ENCODE assay signal across 24 cellular contexts in the genomic region with DNA sequence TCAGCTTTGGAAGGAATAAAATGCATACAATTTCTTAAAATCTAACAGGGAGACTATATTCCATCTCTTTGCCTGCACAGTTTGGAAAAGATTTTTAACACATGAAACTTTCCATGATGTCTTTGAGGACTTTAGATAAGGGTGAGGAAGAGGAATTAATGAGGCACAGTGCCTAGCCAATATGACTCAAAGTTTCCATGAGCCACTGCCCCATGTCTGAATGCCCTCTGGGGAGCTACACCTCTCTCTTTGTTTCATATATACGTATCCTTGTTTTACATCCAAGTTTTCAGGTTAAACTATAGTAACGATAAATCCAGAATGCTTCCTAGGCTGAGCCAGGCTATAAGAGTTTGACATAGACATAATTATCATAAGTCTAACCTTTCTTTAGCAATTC.
"Had no signal": no experiment of that assay in that cellular context is flagged by ENCODE, and none has a peak within 500 bp of the region (broad histone marks: within the 10 kb centered on the region; RNA-seq: fewer than 3 reads in every experiment).

No MANE protein-coding gene starts in this region.

- DNase-seq: activated B cell treated with CpG ODN at 0.5 μM for 24 hours; activated CD4-positive, alpha-beta T cell treated with anti-CD3 and anti-CD28 coated beads for 4 hours; activated CD8-positive, alpha-beta T cell treated with anti-CD3 and anti-CD28 coated beads for 36 hours; activated naive CD4-positive, alpha-beta T cell treated with anti-CD3 and anti-CD28 coated beads for 36 hours; activated T-cell treated with anti-CD3 and anti-CD28 coated beads, Interleukin-2, amount 50 U/mL, for 24 hours; dermis blood vessel endothelial cell; effector memory CD4-positive, alpha-beta T cell; foreskin melanocyte; glutamatergic neuron; hypothalamus; kidney; left lung; mucosa of descending colon; naive B cell; stimulated activated CD4-positive, alpha-beta T cell treated with anti-CD3 and anti-CD28 coated beads, Interleukin-2, amount 100 ng/mL, for 48 hours; stimulated activated naive CD8-positive, alpha-beta T cell treated with anti-CD3 and anti-CD28 coated beads, Interleukin-15, amount 100 ng/mL, for 72 hours; transverse colon had no signal

- H3K4me1 ChIP-seq: ascending aorta, left lung, neural progenitor cell, right atrium auricular region, transverse colon, vagina had no signal

- H3K27ac ChIP-seq: ascending aorta, left lung, neural progenitor cell, right atrium auricular region, suprapubic skin, transverse colon, vagina had no signal

- FAIRE-seq: endothelial cell of umbilical vein, kidney, TTC549 had no signal

- H3K4me2 ChIP-seq: neural progenitor cell had no signal

- H3K9ac ChIP-seq: neural progenitor cell had no signal

- H3K36me3 ChIP-seq: ascending aorta, left lung, neural progenitor cell, right atrium auricular region, suprapubic skin, vagina had no signal

- H3K9me3 ChIP-seq: ascending aorta, left lung, mucosa of descending colon, right atrium auricular region, suprapubic skin, transverse colon, vagina had no signal

- H2AFZ ChIP-seq: neural progenitor cell had no signal

- H3K4me3 ChIP-seq: ascending aorta, left lung, mucosa of descending colon, neural progenitor cell, right atrium auricular region, suprapubic skin, transverse colon, vagina had no signal

- H3K27me3 ChIP-seq: ascending aorta, left lung, neural progenitor cell, right atrium auricular region, suprapubic skin, transverse colon, vagina had no signal
